10 cellular contexts compared by ENCODE assay signal in the genomic region with DNA sequence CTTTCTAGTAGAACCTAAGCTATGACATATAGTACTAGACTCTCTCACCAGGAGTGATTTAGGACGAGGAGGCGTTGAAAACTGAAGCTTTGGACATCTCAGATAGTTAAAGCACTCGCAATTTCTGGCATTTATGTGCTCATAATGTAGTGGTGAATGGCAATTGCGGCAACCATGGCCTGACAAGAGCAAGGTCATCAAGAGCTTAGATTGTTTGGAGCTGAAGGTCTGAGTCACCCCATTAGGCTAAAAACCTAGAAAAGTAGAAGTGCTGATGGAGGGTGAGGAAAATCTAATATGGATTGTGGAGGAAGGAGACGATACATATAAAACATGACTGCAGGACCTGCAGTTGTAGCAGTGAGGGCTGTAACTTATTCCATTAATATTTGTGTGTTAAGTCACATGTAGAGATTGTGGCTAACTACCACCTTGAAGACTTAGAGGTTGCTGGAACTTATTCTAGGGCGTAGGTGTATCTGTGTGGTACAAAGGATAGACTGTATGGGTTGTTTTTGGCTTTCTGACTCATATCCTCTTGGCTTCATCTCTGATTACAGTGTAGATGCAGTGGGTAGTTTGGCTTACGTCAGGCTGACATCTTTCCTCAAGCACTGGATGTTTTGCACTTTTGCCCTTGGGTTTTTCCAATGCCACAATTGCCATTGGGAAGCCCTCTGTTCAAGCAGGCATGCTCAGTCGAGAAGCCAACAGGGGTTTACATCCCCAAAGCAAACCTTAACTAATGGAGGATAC.
A peak's percentile ranks its signal among the peaks of the same experiment; 100 is the strongest.
DNase-seq lines count a peak whose midpoint lies in the region; ATAC-seq, FAIRE-seq and TF ChIP-seq lines count a peak whose summit lies in the region.
"Had no signal": no experiment of that assay in that cellular context is flagged by ENCODE, and none has a peak within 500 bp of the region (broad histone marks: within the 10 kb centered on the region; RNA-seq: fewer than 3 reads in every experiment).

No MANE protein-coding gene starts in this region.

- H3K9me1 ChIP-seq in keratinocyte (ENCODE audit: control insufficient read depth, extremely low read depth, insufficient read depth, low read length), result no peaks in the 10 kb centered on the region

- H3K4me3 ChIP-seq in keratinocyte (ENCODE audit: control insufficient read depth in 2 of 3, extremely low read depth in 1 of 3, insufficient read depth in 2 of 3, low read depth in 1 of 3, low read length in 3 of 3), result no peak overlapping the region

- peaks cover 0 to 3% of the 10 kb centered on the region in 2 donors for H3K9me3 Mint-ChIP-seq in activated naive CD4-positive, alpha-beta T cell treated with anti-CD3 and anti-CD28 coated beads, Interleukin-2, amount 50 U/mL, for 72 hours
- H3K9me3 Mint-ChIP-seq: CD8-positive, alpha-beta memory T cell; nephron had no signal

- dilution Hi-C loops in keratinocyte (cut with MboI; ENCODE audit: extremely low pct_ligation_motif_present, low sequenced_read_pairs), result no loop called here

- peak; percentile 32 for DNase-seq in stimulated activated CD4-positive, alpha-beta T cell treated with anti-CD3 and anti-CD28 coated beads, Interleukin-15, amount 100 ng/mL, for 24 hours
- no peak for DNase-seq in stimulated activated CD4-positive, alpha-beta T cell treated with anti-CD3 and anti-CD28 coated beads, Interleukin-12 subunit alpha, Interleukin-12 subunit beta, amount 100 ng/mL, for 4 hours
- peak in 1 of 2 donors; percentile 7 for DNase-seq in activated naive CD4-positive, alpha-beta T cell treated with anti-CD3 and anti-CD28 coated beads, Interleukin-2, amount 50 U/mL, for 72 hours (ENCODE audit: low spot score in 2 of 2)
- DNase-seq in keratinocyte (ENCODE audit: low read depth, low spot score), result peak; percentile 74
- no peak for DNase-seq in NCI-H510A (lab: John Stamatoyannopoulos, UW)
- DNase-seq in NOMO-1 treated with dmso at 0.1 percent for 144 hours (lab: John Stamatoyannopoulos, UW; ENCODE audit: unreplicated experiment), result no peak
- DNase-seq in middle frontal gyrus (ENCODE audit: extremely low spot score, low spot score), result no peak
- no peak for DNase-seq in epidermal melanocyte (ENCODE audit: insufficient read length, low spot score)

- no peaks in the 10 kb centered on the region for H3K36me3 Mint-ChIP-seq in activated naive CD4-positive, alpha-beta T cell treated with anti-CD3 and anti-CD28 coated beads, Interleukin-2, amount 50 U/mL, for 72 hours
- H3K36me3 Mint-ChIP-seq: CD8-positive, alpha-beta memory T cell had no signal

- H3K27ac Mint-ChIP-seq in activated naive CD4-positive, alpha-beta T cell treated with anti-CD3 and anti-CD28 coated beads, Interleukin-2, amount 50 U/mL, for 72 hours, result no peak overlapping the region
- H3K27ac Mint-ChIP-seq: nephron had no signal

- H3K27me3 ChIP-seq in keratinocyte (ENCODE audit: control insufficient read depth, extremely low read depth, insufficient read depth, low read length), result no peaks in the 10 kb centered on the region

- peak; percentile 100 for FAIRE-seq in keratinocyte (lab: Jason Lieb, UNC)

- TF ChIP-seq CTCF in keratinocyte (optimal IDR thresholded peaks at IDR 0.05 in 1 of 3, IDR thresholded peaks at IDR 0.05 in 1 of 3, conservative IDR thresholded peaks at IDR 0.05 in 1 of 3; ENCODE audit: extremely low read depth in 1 of 3, insufficient read depth in 2 of 3, low read length in 3 of 3), result no peak

- H3K9ac ChIP-seq in keratinocyte (ENCODE audit: control insufficient read depth, extremely low read depth, insufficient read depth, low read length), result peak overlapping the region; percentile 4

- H2AFZ ChIP-seq in keratinocyte (ENCODE audit: control insufficient read depth, low read length), result peak overlapping the region; percentile 1

- H3K79me2 ChIP-seq in keratinocyte (ENCODE audit: control insufficient read depth, insufficient read depth, low read length), result no peaks in the 10 kb centered on the region

- no peaks in the 10 kb centered on the region for H4K20me1 ChIP-seq in keratinocyte (ENCODE audit: control insufficient read depth, extremely low read depth, insufficient read depth, low read length)

- H3K4me1 ChIP-seq in keratinocyte (ENCODE audit: control insufficient read depth, extremely low read depth, insufficient read depth, low read length), result peaks cover 36% of the 10 kb centered on the region

- peak overlapping the region; percentile 67 for H3K27ac ChIP-seq in keratinocyte (ENCODE audit: control insufficient read depth, insufficient read depth, low read length)

- peak overlapping the region; percentile 10 for H3K4me2 ChIP-seq in keratinocyte (ENCODE audit: control insufficient read depth, extremely low read depth, insufficient read depth, low read depth, low read length)

- ATAC-seq in activated naive CD4-positive, alpha-beta T cell treated with anti-CD3 and anti-CD28 coated beads, Interleukin-2, amount 50 U/mL, for 72 hours, result peak; percentile 99

- H3K36me3 ChIP-seq in keratinocyte (ENCODE audit: control insufficient read depth in 2 of 2, extremely low read depth in 1 of 2, insufficient read depth in 2 of 2, low read length in 2 of 2), result no peaks in the 10 kb centered on the region

- H3K9me3 ChIP-seq in keratinocyte (ENCODE audit: control insufficient read depth, low read depth, low read length), result no peaks in the 10 kb centered on the region

Comparison
In these comparisons a context has a peak if more than half of its experiments do, and no peak if none do; other contexts are left out.
1. DNase-seq: peak in stimulated activated CD4-positive, alpha-beta T cell treated with anti-CD3 and anti-CD28 coated beads, Interleukin-15, amount 100 ng/mL, for 24 hours (single experiment) and keratinocyte (single experiment); none in stimulated activated CD4-positive, alpha-beta T cell treated with anti-CD3 and anti-CD28 coated beads, Interleukin-12 subunit alpha, Interleukin-12 subunit beta, amount 100 ng/mL, for 4 hours (single experiment), NCI-H510A (single experiment), NOMO-1 treated with dmso at 0.1 percent for 144 hours (single experiment), middle frontal gyrus (single experiment) and epidermal melanocyte (single experiment).